Comparison of ENCODE assay signal across 24 cellular contexts in genomic region chr2:174678395-174678794, GRCh38.
DNase-seq lines count a peak whose midpoint lies in the region; ATAC-seq and TF ChIP-seq lines count a peak whose summit lies in the region.
"Had no signal": no experiment of that assay in that cellular context is flagged by ENCODE, and none has a peak within 500 bp of the region (broad histone marks: within the 10 kb centered on the region; RNA-seq: fewer than 3 reads in every experiment).

No MANE protein-coding gene starts in this region.

- no peak for TF ChIP-seq EP300 in upper lobe of left lung (IDR thresholded peaks at IDR 0.05)

- DNase-seq in activated CD4-positive, alpha-beta memory T cell treated with anti-CD3 and anti-CD28 coated beads for 36 hours: peak; percentile 31
- no peak for DNase-seq in activated CD4-positive, alpha-beta memory T cell treated with anti-CD3 and anti-CD28 coated beads, Interleukin-2, amount 10 ng/mL, durations not matched to agents 7 days and 5 days
- DNase-seq in CD8-positive, alpha-beta T cell: no peak
- no peak for DNase-seq in T-cell
- DNase-seq in naive thymus-derived CD4-positive, alpha-beta T cell: no peak
- no peak for DNase-seq in progenitor cell of endocrine pancreas (ENCODE audit: low spot score, unreplicated experiment)
- no peak for DNase-seq in upper lobe of left lung
- DNase-seq: activated CD8-positive, alpha-beta memory T cell treated with anti-CD3 and anti-CD28 coated beads, Interleukin-2, amount 50 U/mL, for 4 hours; activated effector memory CD4-positive, alpha-beta T cell treated with Interleukin-2 at 50 U/mL for 16 hours; AML-193; amniotic stem cell; brain microvascular endothelial cell; DMS53; IMR-90; left lung; NCI-H1048; NCI-H1930; psoas muscle; SJCRH30; stomach; thyroid gland had no signal

- intact Hi-C loops in activated CD4-positive, alpha-beta memory T cell treated with anti-CD3 and anti-CD28 coated beads for 36 hours (cut with micrococcal nuclease): no loop called here
- intact Hi-C loops in CD8-positive, alpha-beta T cell (cut with DNase I, micrococcal nuclease): no loop called here
- intact Hi-C loops in naive thymus-derived CD4-positive, alpha-beta T cell (cut with micrococcal nuclease): no loop called here

- CTCF ChIA-PET in activated CD4-positive, alpha-beta memory T cell treated with anti-CD3 and anti-CD28 coated beads for 36 hours (lab: Charles Lee): interaction anchor here (0.9 to 3.1 kb wide), 3 partner anchors 9 to 27 kb away, joined by 3 to 25 read pairs (median 4); no protein-coding TSS in a partner anchor
- CTCF ChIA-PET in activated CD4-positive, alpha-beta memory T cell treated with anti-CD3 and anti-CD28 coated beads, Interleukin-2, amount 10 ng/mL, durations not matched to agents 7 days and 5 days (lab: Charles Lee): interaction anchor here (1.3 to 1.6 kb wide), 2 partner anchors 9 to 44 kb away, joined by 4 to 7 read pairs; no protein-coding TSS in a partner anchor
- CTCF ChIA-PET in CD8-positive, alpha-beta T cell (lab: Charles Lee): interaction anchor here (0.8 to 2.4 kb wide), 5 partner anchors 9 to 215 kb away, joined by 3 to 12 read pairs (median 5); no protein-coding TSS in a partner anchor
- CTCF ChIA-PET in T-cell (lab: Charles Lee): interaction anchor here (1.0 to 2.5 kb wide), 3 partner anchors 17 to 19 kb away, joined by 3 to 13 read pairs (median 5); no protein-coding TSS in a partner anchor
- CTCF ChIA-PET in naive thymus-derived CD4-positive, alpha-beta T cell (lab: Charles Lee): interaction anchor here (0.5 to 2.1 kb wide), 5 partner anchors 9 to 106 kb away, joined by 3 to 6 read pairs (median 3); no protein-coding TSS in a partner anchor

- peaks cover 52% of the 10 kb centered on the region for H3K4me1 Mint-ChIP-seq in activated CD4-positive, alpha-beta memory T cell treated with anti-CD3 and anti-CD28 coated beads for 36 hours (ENCODE audit: low read depth)
- H3K4me1 Mint-ChIP-seq in activated CD4-positive, alpha-beta memory T cell treated with anti-CD3 and anti-CD28 coated beads, Interleukin-2, amount 10 ng/mL, durations not matched to agents 7 days and 5 days: peaks cover 56% of the 10 kb centered on the region
- peaks cover 57% of the 10 kb centered on the region for H3K4me1 Mint-ChIP-seq in CD8-positive, alpha-beta T cell (ENCODE audit: low read depth)
- H3K4me1 Mint-ChIP-seq in T-cell (peaks cover 62 to 71% (median 63%) of the 10 kb centered on the region in 3 donors), progenitor cell of endocrine pancreas (ENCODE audit: low read depth) (peaks cover 12% of the 10 kb centered on the region)
- peaks cover 35 to 75% (median 68%) of the 10 kb centered on the region in 7 donors for H3K4me1 Mint-ChIP-seq in naive thymus-derived CD4-positive, alpha-beta T cell

- no peak overlapping the region for H3K4me3 Mint-ChIP-seq in activated CD4-positive, alpha-beta memory T cell treated with anti-CD3 and anti-CD28 coated beads for 36 hours
- no peak overlapping the region for H3K4me3 Mint-ChIP-seq in activated CD4-positive, alpha-beta memory T cell treated with anti-CD3 and anti-CD28 coated beads, Interleukin-2, amount 10 ng/mL, durations not matched to agents 7 days and 5 days
- no peak overlapping the region for H3K4me3 Mint-ChIP-seq in CD8-positive, alpha-beta T cell
- no peak overlapping the region for H3K4me3 Mint-ChIP-seq in T-cell
- peak overlapping the region in 2 of 10 donors; percentile 27 to 45 for H3K4me3 Mint-ChIP-seq in naive thymus-derived CD4-positive, alpha-beta T cell
- no peak overlapping the region for H3K4me3 Mint-ChIP-seq in progenitor cell of endocrine pancreas (ENCODE audit: low read depth)

- peaks cover 11% of the 10 kb centered on the region for H3K36me3 Mint-ChIP-seq in activated CD4-positive, alpha-beta memory T cell treated with anti-CD3 and anti-CD28 coated beads for 36 hours
- H3K36me3 Mint-ChIP-seq in activated CD4-positive, alpha-beta memory T cell treated with anti-CD3 and anti-CD28 coated beads, Interleukin-2, amount 10 ng/mL, durations not matched to agents 7 days and 5 days (ENCODE audit: low read depth): peaks cover 39% of the 10 kb centered on the region
- peaks cover 2% of the 10 kb centered on the region for H3K36me3 Mint-ChIP-seq in CD8-positive, alpha-beta T cell
- H3K36me3 Mint-ChIP-seq in T-cell (peaks cover 3% of the 10 kb centered on the region), progenitor cell of endocrine pancreas (ENCODE audit: insufficient read depth) (peaks cover 5% of the 10 kb centered on the region)
- H3K36me3 Mint-ChIP-seq in naive thymus-derived CD4-positive, alpha-beta T cell: peaks cover 0 to 22% (median 2%) of the 10 kb centered on the region in 5 donors

- H3K27ac Mint-ChIP-seq in activated CD4-positive, alpha-beta memory T cell treated with anti-CD3 and anti-CD28 coated beads for 36 hours: no peak overlapping the region
- H3K27ac Mint-ChIP-seq in activated CD4-positive, alpha-beta memory T cell treated with anti-CD3 and anti-CD28 coated beads, Interleukin-2, amount 10 ng/mL, durations not matched to agents 7 days and 5 days: no peak overlapping the region
- peak overlapping the region; percentile 24 for H3K27ac Mint-ChIP-seq in CD8-positive, alpha-beta T cell
- H3K27ac Mint-ChIP-seq in T-cell (peak overlapping the region; percentile 70 to 72), progenitor cell of endocrine pancreas (no peak overlapping the region)
- peak overlapping the region in 7 of 9 donors; percentile 0 to 85 (median 66) for H3K27ac Mint-ChIP-seq in naive thymus-derived CD4-positive, alpha-beta T cell

- no peak overlapping the region for H3K4me3 ChIP-seq in CD8-positive, alpha-beta T cell (ENCODE audit: low read depth, low read length)
- no peak overlapping the region for H3K4me3 ChIP-seq in naive thymus-derived CD4-positive, alpha-beta T cell (ENCODE audit: low read length)
- H3K4me3 ChIP-seq in upper lobe of left lung: no peak overlapping the region
- H3K4me3 ChIP-seq: A549, left lung, psoas muscle, SJCRH30, stomach, thyroid gland had no signal

- no peak overlapping the region for H3K27ac ChIP-seq in CD8-positive, alpha-beta T cell (ENCODE audit: low read depth, low read length)
- no peak overlapping the region for H3K27ac ChIP-seq in naive thymus-derived CD4-positive, alpha-beta T cell (ENCODE audit: low read depth, low read length)
- no peak overlapping the region for H3K27ac ChIP-seq in upper lobe of left lung
- H3K27ac ChIP-seq: A549, brain microvascular endothelial cell, left lung, neutrophil, psoas muscle, SJCRH30, stomach, thyroid gland had no signal

- no peak for ATAC-seq in CD8-positive, alpha-beta T cell
- no peak for ATAC-seq in T-cell (replicated peaks in 1 of 4)
- no peak for ATAC-seq in naive thymus-derived CD4-positive, alpha-beta T cell
- no peak for ATAC-seq in HG03045 (IDR thresholded peaks at IDR 0.05; ENCODE audit: unreplicated experiment)
- no peak for ATAC-seq in upper lobe of left lung (ENCODE audit: low FRiP score in 2 of 2)
- ATAC-seq: A549, left lung, psoas muscle had no signal

- no peak for TF ChIP-seq POLR2A in upper lobe of left lung (IDR thresholded peaks at IDR 0.05)

- 83 to 95% methylated on average over 2 of the region's 2 CpGs for WGBS in upper lobe of left lung, 2 donors

- H3K27me3 Mint-ChIP-seq in activated CD4-positive, alpha-beta memory T cell treated with anti-CD3 and anti-CD28 coated beads for 36 hours: no peaks in the 10 kb centered on the region
- no peaks in the 10 kb centered on the region for H3K27me3 Mint-ChIP-seq in activated CD4-positive, alpha-beta memory T cell treated with anti-CD3 and anti-CD28 coated beads, Interleukin-2, amount 10 ng/mL, durations not matched to agents 7 days and 5 days
- no peaks in the 10 kb centered on the region for H3K27me3 Mint-ChIP-seq in CD8-positive, alpha-beta T cell (ENCODE audit: low read depth)
- H3K27me3 Mint-ChIP-seq in T-cell: no peaks in the 10 kb centered on the region
- H3K27me3 Mint-ChIP-seq in naive thymus-derived CD4-positive, alpha-beta T cell: no peaks in the 10 kb centered on the region
- peaks cover 35% of the 10 kb centered on the region for H3K27me3 Mint-ChIP-seq in progenitor cell of endocrine pancreas

- H3K9me3 ChIP-seq in CD8-positive, alpha-beta T cell (ENCODE audit: low read length): no peaks in the 10 kb centered on the region
- no peaks in the 10 kb centered on the region for H3K9me3 ChIP-seq in naive thymus-derived CD4-positive, alpha-beta T cell (ENCODE audit: control insufficient read depth in 2 of 3, low read length in 3 of 3)
- no peaks in the 10 kb centered on the region for H3K9me3 ChIP-seq in upper lobe of left lung
- H3K9me3 ChIP-seq: A549, left lung, neutrophil, psoas muscle, SJCRH30, stomach, thyroid gland had no signal

- H3K27me3 ChIP-seq in CD8-positive, alpha-beta T cell (ENCODE audit: insufficient read depth, low read length): no peaks in the 10 kb centered on the region
- H3K27me3 ChIP-seq in naive thymus-derived CD4-positive, alpha-beta T cell (ENCODE audit: control insufficient read depth in 2 of 2, insufficient read depth in 2 of 2, low read length in 2 of 2): no peaks in the 10 kb centered on the region
- H3K27me3 ChIP-seq in upper lobe of left lung: no peaks in the 10 kb centered on the region
- H3K27me3 ChIP-seq: brain microvascular endothelial cell, left lung, SJCRH30, stomach, thyroid gland had no signal

- TF ChIP-seq CTCF in CD8-positive, alpha-beta T cell (IDR thresholded peaks at IDR 0.05): no peak
- TF ChIP-seq CTCF in progenitor cell of endocrine pancreas (IDR thresholded peaks at IDR 0.05; ENCODE audit: unreplicated experiment) (no peak), upper lobe of left lung (IDR thresholded peaks at IDR 0.05) (no peak)

- no peaks in the 10 kb centered on the region for H3K9me3 Mint-ChIP-seq in activated CD4-positive, alpha-beta memory T cell treated with anti-CD3 and anti-CD28 coated beads for 36 hours
- no peaks in the 10 kb centered on the region for H3K9me3 Mint-ChIP-seq in activated CD4-positive, alpha-beta memory T cell treated with anti-CD3 and anti-CD28 coated beads, Interleukin-2, amount 10 ng/mL, durations not matched to agents 7 days and 5 days
- H3K9me3 Mint-ChIP-seq in CD8-positive, alpha-beta T cell: no peaks in the 10 kb centered on the region
- H3K9me3 Mint-ChIP-seq in T-cell: no peaks in the 10 kb centered on the region
- no peaks in the 10 kb centered on the region for H3K9me3 Mint-ChIP-seq in naive thymus-derived CD4-positive, alpha-beta T cell
- no peaks in the 10 kb centered on the region for H3K9me3 Mint-ChIP-seq in progenitor cell of endocrine pancreas (ENCODE audit: low read depth)

- H3K36me3 ChIP-seq in CD8-positive, alpha-beta T cell (ENCODE audit: insufficient read depth, low read length): no peaks in the 10 kb centered on the region
- peaks cover 0 to 5% (median 0%) of the 10 kb centered on the region in 3 experiments for H3K36me3 ChIP-seq in naive thymus-derived CD4-positive, alpha-beta T cell (ENCODE audit: control insufficient read depth in 2 of 3, insufficient read depth in 3 of 3, low read length in 3 of 3)
- H3K36me3 ChIP-seq in upper lobe of left lung: peaks cover 0 to 4% (median 0%) of the 10 kb centered on the region in 4 donors
- H3K36me3 ChIP-seq: brain microvascular endothelial cell, thyroid gland had no signal

- H3K4me1 ChIP-seq in CD8-positive, alpha-beta T cell (ENCODE audit: insufficient read depth, low read length): peaks cover 48% of the 10 kb centered on the region
- H3K4me1 ChIP-seq in naive thymus-derived CD4-positive, alpha-beta T cell (ENCODE audit: control insufficient read depth in 2 of 2, insufficient read depth in 2 of 2, low read length in 2 of 2): peaks cover 17 to 28% of the 10 kb centered on the region in 2 donors
- H3K4me1 ChIP-seq in upper lobe of left lung: peaks cover 11 to 19% (median 15%) of the 10 kb centered on the region in 4 donors
- H3K4me1 ChIP-seq: psoas muscle had no signal

- POLR2A ChIA-PET in activated CD4-positive, alpha-beta memory T cell treated with anti-CD3 and anti-CD28 coated beads for 36 hours (lab: Charles Lee): no interaction called here
- POLR2A ChIA-PET in activated CD4-positive, alpha-beta memory T cell treated with anti-CD3 and anti-CD28 coated beads, Interleukin-2, amount 10 ng/mL, durations not matched to agents 7 days and 5 days (lab: Charles Lee): interaction anchor here (1.2 to 8.5 kb wide), 2 partner anchors 73 to 83 kb away, joined by 3 to 117 read pairs; partner anchors contain the start of gene WIPF1
- POLR2A ChIA-PET in CD8-positive, alpha-beta T cell (lab: Charles Lee): interaction anchor here (1.1 to 1.9 kb wide), 2 partner anchors 11 kb away, joined by 3 to 10 read pairs; no protein-coding TSS in a partner anchor
- POLR2A ChIA-PET in T-cell (lab: Charles Lee): interaction anchor here in 1 of 2 donors (1.5 kb wide), 1 partner anchor 8 kb away, joined by 4 read pairs; no protein-coding TSS in a partner anchor
- POLR2A ChIA-PET in naive thymus-derived CD4-positive, alpha-beta T cell (lab: Charles Lee): interaction anchor here (0.8 to 1.2 kb wide), 2 partner anchors 8 to 67 kb away, joined by 4 read pairs; no protein-coding TSS in a partner anchor

Comparison
In these comparisons a context has a peak if more than half of its experiments do, and no peak if none do; other contexts are left out.
1. H3K27ac Mint-ChIP-seq: peak in CD8-positive, alpha-beta T cell (single experiment), T-cell (2 of 2) and naive thymus-derived CD4-positive, alpha-beta T cell (7 of 9); none in activated CD4-positive, alpha-beta memory T cell treated with anti-CD3 and anti-CD28 coated beads for 36 hours (single experiment), activated CD4-positive, alpha-beta memory T cell treated with anti-CD3 and anti-CD28 coated beads, Interleukin-2, amount 10 ng/mL, durations not matched to agents 7 days and 5 days (single experiment) and progenitor cell of endocrine pancreas (single experiment).